11 cellular contexts compared by ENCODE assay signal in genomic region chr18:46152808-46153617, GRCh38. TPM values are rescaled to one million over a fixed set of nuclear protein-coding genes. Genes with fewer than 3 reads are reported as not detected.
DNase-seq lines count a peak whose midpoint lies in the region; ATAC-seq and TF ChIP-seq lines count a peak whose summit lies in the region.
"Had no signal": no experiment of that assay in that cellular context is flagged by ENCODE, and none has a peak within 500 bp of the region (broad histone marks: within the 10 kb centered on the region; RNA-seq: fewer than 3 reads in every experiment).

No MANE protein-coding gene starts in this region.

- peaks cover 7% of the 10 kb centered on the region; the same call in 1 of the 2 replicates for H3F3A ChIP-seq in GM23338 (replicated peaks; ENCODE audit: low read depth)

- H3K4me1 ChIP-seq in GM23338 (ENCODE audit: insufficient read depth) (peaks cover 21% of the 10 kb centered on the region), esophagus (ENCODE audit: control insufficient read depth in 2 of 2, insufficient read depth in 2 of 2, low read length in 1 of 2) (peaks cover 0 to 9% of the 10 kb centered on the region in 2 donors), esophagus squamous epithelium (peaks cover 3 to 28% (median 11%) of the 10 kb centered on the region in 3 donors)

- peak overlapping the region; percentile 91 for H2AFZ ChIP-seq in GM23338

- H3K27ac ChIP-seq in GM23338 (ENCODE audit: low read depth) (no peak overlapping the region), esophagus (ENCODE audit: low read depth in 2 of 2, low read length in 1 of 2) (peak overlapping the region; percentile 36 to 67), esophagus squamous epithelium (peak overlapping the region in 2 of 4 donors; percentile 33 to 66)
- H3K27ac ChIP-seq: gastroesophageal sphincter had no signal

- H3K9me2 ChIP-seq in GM23338 (ENCODE audit: insufficient read depth), result no peaks in the 10 kb centered on the region

- H3K4me1 Mint-ChIP-seq in GM23338, result peaks cover 37% of the 10 kb centered on the region
- peaks cover 21% of the 10 kb centered on the region for H3K4me1 Mint-ChIP-seq in CD14-positive monocyte

- peak; percentile 81 for ATAC-seq in GM23338
- ATAC-seq: activated T-cell treated with anti-CD3 and anti-CD28 coated beads, Interleukin-2, amount 50 U/mL, for 72 hours; gastroesophageal sphincter; sciatic nerve had no signal

- H3K27me3 ChIP-seq in GM23338 (ENCODE audit: insufficient read depth) (no peaks in the 10 kb centered on the region), esophagus (ENCODE audit: control insufficient read depth in 1 of 2, insufficient read depth in 2 of 2, low read length in 2 of 2) (no peaks in the 10 kb centered on the region), esophagus squamous epithelium (no peaks in the 10 kb centered on the region)
- H3K27me3 ChIP-seq: gastroesophageal sphincter had no signal

- intact Hi-C loops in CD14-positive monocyte (cut with micrococcal nuclease) (no loop called here), esophagus squamous epithelium (cut with DNase I) (loop anchor here (5.0 kb wide), 1 partner anchor 504 kb away; the partner anchor contains the start of gene LOXHD1)

- H3K9me3 ChIP-seq in esophagus (ENCODE audit: control insufficient read depth in 2 of 2, insufficient read depth in 1 of 2, low read depth in 1 of 2, low read length in 1 of 2), result no peaks in the 10 kb centered on the region
- no peaks in the 10 kb centered on the region for H3K9me3 ChIP-seq in esophagus squamous epithelium
- H3K9me3 ChIP-seq: gastroesophageal sphincter had no signal

- H3K4me2 ChIP-seq in GM23338, result peak overlapping the region; percentile 75

- H3K36me3 ChIP-seq in GM23338 (ENCODE audit: insufficient read depth) (no peaks in the 10 kb centered on the region), esophagus (ENCODE audit: control insufficient read depth in 2 of 2, insufficient read depth in 2 of 2, low read length in 1 of 2) (no peaks in the 10 kb centered on the region), esophagus squamous epithelium (no peaks in the 10 kb centered on the region)

- 38 to 43% methylated on average over 8 of the region's 8 CpGs for WGBS in esophagus, 2 donors
- WGBS in esophagus squamous epithelium, 2 donors, result 42 to 55% methylated on average over 2 to 6 of the region's 8 CpGs

- H3K4me3 ChIP-seq in GM23338 (peak overlapping the region; percentile 49), esophagus (ENCODE audit: low read depth in 1 of 2, low read length in 2 of 2) (no peak overlapping the region), retinal pigment epithelial cell (ENCODE audit: low read length) (peak overlapping the region; percentile 26), esophagus squamous epithelium (no peak overlapping the region)
- H3K4me3 ChIP-seq: gastroesophageal sphincter had no signal

- TF ChIP-seq CTCF in GM23338 (conservative IDR thresholded peaks at IDR 0.05; ENCODE audit: low read depth in 2 of 2) (no peak), retinal pigment epithelial cell (conservative IDR thresholded peaks at IDR 0.05; ENCODE audit: low read depth, low read length) (no peak), CD14-positive monocyte (IDR thresholded peaks at IDR 0.05) (no peak), esophagus squamous epithelium (IDR thresholded peaks at IDR 0.05) (no peak)

- H4K20me1 ChIP-seq in GM23338 (replicated peaks; ENCODE audit: insufficient read depth), result no peaks in the 10 kb centered on the region

- H3K27ac Mint-ChIP-seq in GM23338 (0 out of 2 replicates have a peak overlapping the region, but pooled peaks have one; percentile 31), CD14-positive monocyte (no peak overlapping the region)
- H3K27ac Mint-ChIP-seq: activated T-cell treated with anti-CD3 and anti-CD28 coated beads, Interleukin-2, amount 50 U/mL, for 72 hours had no signal

- H3K27me3 Mint-ChIP-seq in GM23338 (ENCODE audit: insufficient read depth, low read depth, poor library complexity), result peaks cover 14% of the 10 kb centered on the region
- H3K27me3 Mint-ChIP-seq in CD14-positive monocyte (ENCODE audit: low read depth in 3 of 3), result no peaks in the 10 kb centered on the region

- H3K4me3 Mint-ChIP-seq in GM23338, result peak overlapping the region; percentile 45
- no peak overlapping the region for H3K4me3 Mint-ChIP-seq in CD14-positive monocyte
- H3K4me3 Mint-ChIP-seq: activated T-cell treated with anti-CD3 and anti-CD28 coated beads, Interleukin-2, amount 50 U/mL, for 72 hours had no signal

- no peak for TF ChIP-seq POLR2A in esophagus squamous epithelium (IDR thresholded peaks at IDR 0.05)

- H3K9me3 Mint-ChIP-seq in GM23338 (no peaks in the 10 kb centered on the region), CD14-positive monocyte (peaks cover 0 to 4% (median 0%) of the 10 kb centered on the region in 7 donors)
- H3K9me3 Mint-ChIP-seq: activated T-cell treated with anti-CD3 and anti-CD28 coated beads, Interleukin-2, amount 50 U/mL, for 72 hours had no signal

- DNase-seq in GM23338 (ENCODE audit: low spot score) (peak; percentile 63), NCI-H69 (lab: John Stamatoyannopoulos, UW) (peak; percentile 81), retinal pigment epithelial cell (ENCODE audit: low read depth) (peak; percentile 41), activated gamma-delta T cell treated with Interleukin-2 at 50 U/mL for 16 hours (no peak), pons (ENCODE audit: low spot score) (no peak), CD14-positive monocyte (ENCODE audit: low spot score) (no peak), esophagus squamous epithelium (lab: John Stamatoyannopoulos, UW) (no peak)
- DNase-seq: activated T-cell treated with anti-CD3 and anti-CD28 coated beads, Interleukin-2, amount 50 U/mL, for 72 hours had no signal

- H3K79me2 ChIP-seq in GM23338 (replicated peaks; ENCODE audit: insufficient read depth), result no peaks in the 10 kb centered on the region

- H3K36me3 Mint-ChIP-seq in GM23338 (ENCODE audit: low read depth) (0 out of 3 replicates have a peak, but pooled peaks cover 3% of the 10 kb centered on the region), CD14-positive monocyte (peaks cover 0 to 5% of the 10 kb centered on the region in 2 donors)

TF ChIP-seq in GM23338, 12 proteins besides CTCF, POLR2A, EP300 and RAD21 (continues in another document):
- TF ChIP-seq, protein P1, sequence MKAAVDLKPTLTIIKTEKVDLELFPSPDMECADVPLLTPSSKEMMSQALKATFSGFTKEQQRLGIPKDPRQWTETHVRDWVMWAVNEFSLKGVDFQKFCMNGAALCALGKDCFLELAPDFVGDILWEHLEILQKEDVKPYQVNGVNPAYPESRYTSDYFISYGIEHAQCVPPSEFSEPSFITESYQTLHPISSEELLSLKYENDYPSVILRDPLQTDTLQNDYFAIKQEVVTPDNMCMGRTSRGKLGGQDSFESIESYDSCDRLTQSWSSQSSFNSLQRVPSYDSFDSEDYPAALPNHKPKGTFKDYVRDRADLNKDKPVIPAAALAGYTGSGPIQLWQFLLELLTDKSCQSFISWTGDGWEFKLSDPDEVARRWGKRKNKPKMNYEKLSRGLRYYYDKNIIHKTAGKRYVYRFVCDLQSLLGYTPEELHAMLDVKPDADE (IDR thresholded peaks at IDR 0.05), result no peak
- no peak for TF ChIP-seq STAT1 (IDR thresholded peaks at IDR 0.05; ENCODE audit: unreplicated experiment)
- TF ChIP-seq CREB1 (CRISPR knock-in tag; IDR thresholded peaks at IDR 0.05; ENCODE audit: low read depth), result no peak
- no peak for TF ChIP-seq NANOG (IDR thresholded peaks at IDR 0.05; ENCODE audit: borderline replicate concordance)

RNA-seq across cellular contexts. Expression of gene HAUS1, which starts 48.8 kb away (rescaled TPM):
- 83.0 and 163 TPM in 2 replicates for total RNA-seq in GM23338 (2014; rRNA removed; shearing (Covaris generic))
- polyA plus RNA-seq in GM23338 (2016; fragmentation: Nextera tagmentation; extraction: Ambion mirVana) (200 and 216 TPM in 2 replicates), esophagus (10 to 100 TPM; 16.5 to 18.8 TPM), CD14-positive monocyte (10 to 100 TPM; 34.6 to 50.4 TPM)
- 10 to 100 TPM; 21.1 to 57.3 (median 26.7) TPM for total RNA-seq in esophagus squamous epithelium

RNA-seq across cellular contexts. Expression of gene ATP5F1A, which starts 54.9 kb away (rescaled TPM):
- 718 and 822 TPM in 2 replicates for total RNA-seq in GM23338 (2014; rRNA removed; shearing (Covaris generic))
- polyA plus RNA-seq in GM23338 (2016; fragmentation: Nextera tagmentation; extraction: Ambion mirVana) (317 and 353 TPM in 2 replicates), esophagus (100 to 1,000 TPM; 122 to 390 TPM), CD14-positive monocyte (100 to 1,000 TPM; 524 to 553 TPM)
- 100 to 1,000 TPM; 404 to 773 (median 503) TPM for total RNA-seq in esophagus squamous epithelium

Comparison
In these comparisons a context has a peak if more than half of its experiments do, and no peak if none do; other contexts are left out.
1. DNase-seq: peak in GM23338 (single experiment), NCI-H69 (single experiment) and retinal pigment epithelial cell (single experiment); none in activated gamma-delta T cell treated with Interleukin-2 at 50 U/mL for 16 hours (single experiment), pons (single experiment), CD14-positive monocyte (single experiment) and esophagus squamous epithelium (single experiment).
2. H3K4me3 ChIP-seq: peak in GM23338 (single experiment) and retinal pigment epithelial cell (single experiment); none in esophagus (0 of 2) and esophagus squamous epithelium (0 of 4).